In the genomic region with DNA sequence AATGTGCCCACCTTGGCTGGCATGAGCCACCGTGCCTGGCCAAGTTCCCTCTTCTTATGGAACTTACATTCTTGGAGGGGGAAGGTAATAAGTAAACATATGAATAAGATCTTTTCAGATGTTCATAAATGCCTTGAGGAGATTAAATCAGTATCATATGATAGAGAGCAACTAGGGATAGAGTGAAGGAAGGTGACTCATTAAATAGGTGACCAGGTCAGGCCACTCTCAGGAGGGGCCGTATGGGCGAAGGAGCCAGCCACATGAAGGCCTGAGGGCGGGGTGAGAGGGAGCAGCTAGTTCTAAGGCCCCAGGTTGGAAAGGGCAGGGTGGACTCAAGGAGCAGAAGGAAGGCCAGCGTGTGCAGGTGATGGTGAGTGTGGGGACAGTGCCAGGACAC, we compare ENCODE assay signal across 16 cellular contexts.
"Had no signal": no experiment of that assay in that cellular context is flagged by ENCODE, and none has a peak within 500 bp of the region (broad histone marks: within the 10 kb centered on the region; RNA-seq: fewer than 3 reads in every experiment).

No MANE protein-coding gene starts in this region.

- H3K36me3 Mint-ChIP-seq: activated naive CD8-positive, alpha-beta T cell had no signal

- H2AFZ ChIP-seq: neural progenitor cell had no signal

- H3K27me3 ChIP-seq: brain microvascular endothelial cell, neural progenitor cell had no signal

- H3K9ac ChIP-seq: neural progenitor cell had no signal

- ATAC-seq: activated T-cell treated with anti-CD3 and anti-CD28 coated beads, Interleukin-2, amount 50 U/mL, for 4 hours; left ventricle myocardium superior; right cardiac atrium had no signal

- H3K9me3 Mint-ChIP-seq: activated T-cell treated with anti-CD3 and anti-CD28 coated beads, Interleukin-2, amount 50 U/mL, for 4 hours; neural progenitor cell had no signal

- DNase-seq: activated CD4-positive, alpha-beta T cell treated with anti-CD3 and anti-CD28 coated beads, Interleukin-2, amount 50 U/mL, for 4 hours; activated CD4-positive, CD25-positive, alpha-beta regulatory T cell treated with anti-CD3 and anti-CD28 coated beads, Interleukin-2, amount 50 U/mL, for 72 hours; activated gamma-delta T cell; activated T-cell treated with anti-CD3 and anti-CD28 coated beads, Interleukin-2, amount 50 U/mL, for 4 hours; amygdala; brain microvascular endothelial cell; cerebellar nuclear complex; left ventricle myocardium superior; right cardiac atrium; small intestine; stimulated activated naive CD4-positive, alpha-beta T cell; SW 1271 had no signal

- H3K4me2 ChIP-seq: neural progenitor cell had no signal

- FAIRE-seq: frontal cortex, keratinocyte, small intestine had no signal

- H3K27me3 Mint-ChIP-seq: activated naive CD8-positive, alpha-beta T cell had no signal

- H3K27ac ChIP-seq: brain microvascular endothelial cell, neural progenitor cell had no signal

- H3K4me3 Mint-ChIP-seq: activated naive CD8-positive, alpha-beta T cell; activated T-cell treated with anti-CD3 and anti-CD28 coated beads, Interleukin-2, amount 50 U/mL, for 4 hours; neural progenitor cell had no signal

- H3K4me3 ChIP-seq: neural progenitor cell had no signal

- H3K36me3 ChIP-seq: brain microvascular endothelial cell, neural progenitor cell had no signal

- H3K27ac Mint-ChIP-seq: activated naive CD8-positive, alpha-beta T cell; neural progenitor cell had no signal
